In genomic region chr16:68244481-68244902, GRCh38 we compare ENCODE assay signal across 8 cellular contexts. TPM values are rescaled to one million over a fixed set of nuclear protein-coding genes. Genes with fewer than 3 reads are reported as not detected.
DNase-seq lines count a peak whose midpoint lies in the region; ATAC-seq, FAIRE-seq and TF ChIP-seq lines count a peak whose summit lies in the region.

No MANE protein-coding gene starts in this region.

- CTCF ChIA-PET in T-cell (lab: Charles Lee) = interaction anchor here (0.7 to 1.0 kb wide), 3 partner anchors 17 to 37 kb away, joined by 3 read pairs; no protein-coding TSS in a partner anchor
- CTCF ChIA-PET in GM10248 (lab: Yijun Ruan, JAX) = interaction anchor here (0.8 to 7.6 kb wide), 8 partner anchors 10 to 143 kb away, joined by 3 to 101 read pairs (median 5); partner anchors contain the start of genes PRMT7, SLC7A6 and SLC7A6OS

- no peak for TF ChIP-seq CTCF in GM10248 (IDR thresholded peaks at IDR 0.05; ENCODE audit: control extremely low read depth, extremely low read depth, low read depth, missing control alignments)

- H3K4me1 ChIP-seq in right cardiac atrium (ENCODE audit: control insufficient read depth, insufficient read depth, low read length) (peaks cover 19% of the 10 kb centered on the region), small intestine (ENCODE audit: control insufficient read depth in 2 of 2, insufficient read depth in 1 of 2, low read depth in 1 of 2, low read length in 1 of 2) (peaks cover 2 to 9% of the 10 kb centered on the region in 2 donors)

- intact Hi-C loops in right cardiac atrium (cut with DNase I) = loop anchor here in 3 of 4 donors (5.0 to 10.0 kb wide), 2 partner anchors 83 to 270 kb away; no protein-coding TSS in a partner anchor

- peak overlapping the region; percentile 86 for H3K4me3 ChIP-seq in H7 (ENCODE audit: insufficient read depth, low read depth, low read length)
- peak overlapping the region; percentile 68 for H3K4me3 ChIP-seq in right cardiac atrium (ENCODE audit: low read length)
- H3K4me3 ChIP-seq in small intestine (ENCODE audit: low read depth in 1 of 2, low read length in 2 of 2) = peak overlapping the region; percentile 61 to 74

- H3K36me3 ChIP-seq in H7 (replicated peaks; ENCODE audit: control insufficient read depth, insufficient read depth, low read length) (no peaks in the 10 kb centered on the region; the same call in 1 of the 2 replicates), small intestine (ENCODE audit: control insufficient read depth in 2 of 2, insufficient read depth in 2 of 2, low read length in 2 of 2) (no peaks in the 10 kb centered on the region)

- no peaks in the 10 kb centered on the region for H3K9me3 ChIP-seq in right cardiac atrium (ENCODE audit: control insufficient read depth, low read length)
- H3K9me3 ChIP-seq in small intestine (ENCODE audit: control insufficient read depth, low read depth) = no peaks in the 10 kb centered on the region

- H3K27me3 ChIP-seq in H7 (ENCODE audit: control insufficient read depth, insufficient read depth, low read length) = peaks cover 18% of the 10 kb centered on the region
- no peaks in the 10 kb centered on the region for H3K27me3 ChIP-seq in right cardiac atrium (ENCODE audit: control insufficient read depth, insufficient read depth)
- no peaks in the 10 kb centered on the region for H3K27me3 ChIP-seq in small intestine (ENCODE audit: control insufficient read depth in 2 of 2, insufficient read depth in 2 of 2, low read length in 2 of 2)

- ATAC-seq in T-cell (replicated peaks in 1 of 4) = peak in 2 of 4 experiments; percentile 1
- ATAC-seq in right cardiac atrium = no peak
- ATAC-seq in GM21529 (IDR thresholded peaks at IDR 0.05; ENCODE audit: unreplicated experiment) = no peak

- H3K4me3 Mint-ChIP-seq in T-cell = peak overlapping the region; percentile 94 to 98 (median 98)

- H3K27me3 Mint-ChIP-seq in T-cell = no peaks in the 10 kb centered on the region

- DNase-seq in H7 = no peak
- no peak for DNase-seq in T-cell
- peak in 1 of 3 donors; percentile 54 for DNase-seq in right cardiac atrium
- DNase-seq in small intestine = no peak
- DNase-seq in GM10248 (ENCODE audit: extremely low spot score) = no peak
- no peak for DNase-seq in NCI-H2171 (lab: John Stamatoyannopoulos, UW)
- DNase-seq in COLO668 (lab: John Stamatoyannopoulos, UW; ENCODE audit: unreplicated experiment) = no peak

- POLR2A ChIA-PET in T-cell (lab: Charles Lee) = no interaction called here
- POLR2A ChIA-PET in GM10248 (lab: Yijun Ruan, JAX) = interaction anchor here (0.7 kb wide), 1 partner anchor 175 kb away, joined by 3 read pairs; no protein-coding TSS in a partner anchor

- H3K36me3 Mint-ChIP-seq in T-cell = peaks cover 3% of the 10 kb centered on the region

- peak overlapping the region; percentile 79 to 90 for H3K27ac Mint-ChIP-seq in T-cell

- H3K27ac ChIP-seq in right cardiac atrium (ENCODE audit: low read length) (no peak overlapping the region), small intestine (ENCODE audit: low read depth in 1 of 2, low read length in 1 of 2) (no peak overlapping the region)

- no peaks in the 10 kb centered on the region for H3K9me3 Mint-ChIP-seq in T-cell

- 8% methylated on average over 20 of the region's 20 CpGs for WGBS in right cardiac atrium
- WGBS in small intestine, 3 donors = 5 to 8% (median 6%) methylated on average over 20 of the region's 20 CpGs

- H3K4me1 Mint-ChIP-seq in T-cell = peaks cover 26 to 39% (median 31%) of the 10 kb centered on the region in 3 donors

- no peak for FAIRE-seq in small intestine (lab: Jason Lieb, UNC)

RNA-seq across cellular contexts. Expression of gene PLA2G15, which starts 0.7 kb away (rescaled TPM):
- 7.5 and 10.3 TPM in 2 replicates for total RNA-seq in H7 (2014; rRNA removed; shearing (Covaris generic))
- total RNA-seq in T-cell (10 to 100 TPM in 4 of 5 donors, 1 to 10 TPM in 1; 8.7 to 16.4 (median 10.9) TPM), right cardiac atrium (10 to 100 TPM; 20.2 to 30.8 (median 28.7) TPM)
- polyA plus RNA-seq in right cardiac atrium (18.2 TPM), small intestine (1 to 10 TPM; 5.4 to 7.4 (median 5.7) TPM)

RNA-seq across cellular contexts. Expression of gene ESRP2, which starts 8.6 kb away (rescaled TPM):
- 15.5 and 18.0 TPM in 2 replicates for total RNA-seq in H7 (2014; rRNA removed; shearing (Covaris generic))
- total RNA-seq in T-cell = under 1 TPM in 3 of 5 donors, not detected in 2; 0.47 to 0.79 (median 0.62) TPM
- total RNA-seq in right cardiac atrium = under 1 TPM; 0.14 to 0.59 (median 0.36) TPM
- 0.16 TPM for polyA plus RNA-seq in right cardiac atrium
- 10 to 100 TPM; 14.3 to 21.5 (median 15.9) TPM for polyA plus RNA-seq in small intestine

RNA-seq across cellular contexts. Expression of gene SLC7A6, which starts 19.8 kb away (rescaled TPM):
- 16.8 and 19.8 TPM in 2 replicates for total RNA-seq in H7 (2014; rRNA removed; shearing (Covaris generic))
- total RNA-seq in T-cell = 100 to 1,000 TPM; 146 to 216 (median 185) TPM
- total RNA-seq in right cardiac atrium = 10 to 100 TPM; 39.0 to 60.7 (median 51.3) TPM
- polyA plus RNA-seq in right cardiac atrium = 25.0 TPM
- 1 to 10 TPM; 2.0 to 8.5 (median 4.9) TPM for polyA plus RNA-seq in small intestine
